15 cellular contexts compared by ENCODE assay signal in the genomic region with DNA sequence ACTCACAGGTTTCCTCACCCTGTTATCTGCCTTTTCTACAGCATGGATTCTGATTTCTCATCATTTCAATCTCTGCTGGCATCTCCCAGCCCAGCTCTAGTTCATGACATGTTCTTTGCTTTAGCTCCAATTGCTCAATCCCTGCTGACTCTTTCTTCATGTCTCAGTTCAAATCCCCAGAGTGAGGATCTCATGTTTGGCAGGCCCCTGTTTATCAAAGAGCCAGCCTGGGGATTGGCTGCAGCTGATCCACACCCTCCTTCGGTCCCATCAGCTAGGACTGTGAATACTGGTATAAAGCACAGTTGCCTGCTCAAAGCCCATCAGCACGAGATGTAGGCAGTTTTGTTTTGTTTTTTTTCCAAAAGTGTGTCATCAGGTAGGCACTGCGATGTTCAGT. TPM values are rescaled to one million over a fixed set of nuclear protein-coding genes. Genes with fewer than 3 reads are reported as not detected.
DNase-seq lines count a peak whose midpoint lies in the region; ATAC-seq and TF ChIP-seq lines count a peak whose summit lies in the region.
"Had no signal": no experiment of that assay in that cellular context is flagged by ENCODE, and none has a peak within 500 bp of the region (broad histone marks: within the 10 kb centered on the region; RNA-seq: fewer than 3 reads in every experiment).

No MANE protein-coding gene starts in this region.

- H3K27me3 ChIP-seq in adrenal gland = no peaks in the 10 kb centered on the region
- H3K27me3 ChIP-seq in gastrocnemius medialis = no peaks in the 10 kb centered on the region
- no peaks in the 10 kb centered on the region for H3K27me3 ChIP-seq in CD8-positive, alpha-beta T cell (ENCODE audit: insufficient read depth, low read length)

- POLR2A ChIA-PET in CD8-positive, alpha-beta T cell (lab: Charles Lee) = no interaction called here

- H3K9me3 ChIP-seq in adrenal gland (replicated peaks in 1 of 3) = no peaks in the 10 kb centered on the region
- no peaks in the 10 kb centered on the region for H3K9me3 ChIP-seq in gastrocnemius medialis
- H3K9me3 ChIP-seq in CD8-positive, alpha-beta T cell (ENCODE audit: low read length) = no peaks in the 10 kb centered on the region
- H3K9me3 ChIP-seq: prostate gland had no signal

- H3K9me3 Mint-ChIP-seq in CD14-positive monocyte = peaks cover 0 to 2% (median 0%) of the 10 kb centered on the region in 7 donors
- H3K9me3 Mint-ChIP-seq in CD8-positive, alpha-beta T cell = no peaks in the 10 kb centered on the region
- no peaks in the 10 kb centered on the region for H3K9me3 Mint-ChIP-seq in stimulated activated memory B cell treated with anti-CD40 and anti-IgM and Interleukin-4, amounts not matched to agents 10 μg/mL and 1 μg/mL and 100 μg/mL, for 72 hours
- H3K9me3 Mint-ChIP-seq: memory B cell had no signal

- intact Hi-C loops in CD14-positive monocyte (cut with micrococcal nuclease) (loop anchor here in 1 of 2 donors (5.0 kb wide), 1 partner anchor 223 kb away; no protein-coding TSS in a partner anchor), adrenal gland (cut with DNase I) (loop anchor here in 1 of 2 donors (5.0 to 10.0 kb wide), 2 partner anchors 60 to 223 kb away; no protein-coding TSS in a partner anchor), left cardiac atrium (cut with DNase I) (loop anchor here in 1 of 2 donors (5.0 kb wide), 1 partner anchor 218 kb away; no protein-coding TSS in a partner anchor), gastrocnemius medialis (cut with DNase I; ENCODE audit: low total_unique reads) (loop anchor here (10.0 kb wide), 1 partner anchor 1830 kb away; the partner anchor contains the start of gene BOD1L1)
- intact Hi-C loops in CD8-positive, alpha-beta T cell (cut with DNase I, micrococcal nuclease) = loop anchor here in 1 of 2 experiments (5.0 kb wide), 1 partner anchor 202 kb away; the partner anchor contains the start of gene FBXL5

- peak overlapping the region; percentile 42 to 87 (median 51) for H3K27ac Mint-ChIP-seq in CD14-positive monocyte
- no peak overlapping the region for H3K27ac Mint-ChIP-seq in CD8-positive, alpha-beta T cell
- H3K27ac Mint-ChIP-seq in stimulated activated memory B cell treated with anti-CD40 and anti-IgM and Interleukin-4, amounts not matched to agents 10 μg/mL and 1 μg/mL and 100 μg/mL, for 72 hours = no peak overlapping the region
- H3K27ac Mint-ChIP-seq: memory B cell had no signal

- H3K4me3 ChIP-seq in adrenal gland = no peak overlapping the region
- H3K4me3 ChIP-seq in gastrocnemius medialis = no peak overlapping the region
- no peak overlapping the region for H3K4me3 ChIP-seq in CD8-positive, alpha-beta T cell (ENCODE audit: low read depth, low read length)
- H3K4me3 ChIP-seq: prostate gland had no signal

- no peak for DNase-seq in CD14-positive monocyte (ENCODE audit: low spot score)
- peak in 6 of 7 donors; percentile 10 to 68 (median 30) for DNase-seq in adrenal gland
- DNase-seq in left cardiac atrium = peak; percentile 34
- DNase-seq in gastrocnemius medialis = peak; percentile 63 to 72
- DNase-seq in central memory CD4-positive, alpha-beta T cell = no peak
- no peak for DNase-seq in CD8-positive, alpha-beta T cell
- no peak for DNase-seq in NCI-H446 treated with DMSO at 0.1 percent for 48 hours (lab: John Stamatoyannopoulos, UW)
- DNase-seq: activated gamma-delta T cell, glutamatergic neuron, NCI-H187 treated with DMSO at 0.1 percent for 48 hours had no signal

- peaks cover 13 to 24% of the 10 kb centered on the region in 2 donors for H3K4me1 ChIP-seq in adrenal gland (replicated peaks in 1 of 2)
- peaks cover 11 to 29% of the 10 kb centered on the region in 2 donors for H3K4me1 ChIP-seq in gastrocnemius medialis
- no peaks in the 10 kb centered on the region for H3K4me1 ChIP-seq in CD8-positive, alpha-beta T cell (ENCODE audit: insufficient read depth, low read length)
- H3K4me1 ChIP-seq: prostate gland had no signal

- no peaks in the 10 kb centered on the region for H3K36me3 Mint-ChIP-seq in CD14-positive monocyte
- H3K36me3 Mint-ChIP-seq in CD8-positive, alpha-beta T cell = no peaks in the 10 kb centered on the region
- no peaks in the 10 kb centered on the region for H3K36me3 Mint-ChIP-seq in stimulated activated memory B cell treated with anti-CD40 and anti-IgM and Interleukin-4, amounts not matched to agents 10 μg/mL and 1 μg/mL and 100 μg/mL, for 72 hours
- H3K36me3 Mint-ChIP-seq: memory B cell had no signal

- TF ChIP-seq CTCF in CD14-positive monocyte (IDR thresholded peaks at IDR 0.05) = no peak
- TF ChIP-seq CTCF in adrenal gland (IDR thresholded peaks at IDR 0.05) = no peak
- TF ChIP-seq CTCF in gastrocnemius medialis (IDR thresholded peaks at IDR 0.05 in 4 of 5, conservative IDR thresholded peaks at IDR 0.05 in 1 of 5) = no peak
- no peak for TF ChIP-seq CTCF in CD8-positive, alpha-beta T cell (IDR thresholded peaks at IDR 0.05)

- H3K36me3 ChIP-seq in adrenal gland (replicated peaks in 1 of 2) = no peaks in the 10 kb centered on the region
- no peaks in the 10 kb centered on the region for H3K36me3 ChIP-seq in gastrocnemius medialis
- H3K36me3 ChIP-seq in CD8-positive, alpha-beta T cell (ENCODE audit: insufficient read depth, low read length) = no peaks in the 10 kb centered on the region
- H3K36me3 ChIP-seq: prostate gland had no signal

- CTCF ChIA-PET in CD8-positive, alpha-beta T cell (lab: Charles Lee) = interaction anchor here (1.0 to 8.6 kb wide), 5 partner anchors 15 to 220 kb away, joined by 3 to 179 read pairs (median 30); partner anchors contain the start of gene CC2D2A

- peaks cover 62% of the 10 kb centered on the region for H3K4me1 Mint-ChIP-seq in CD14-positive monocyte
- peaks cover 3% of the 10 kb centered on the region for H3K4me1 Mint-ChIP-seq in CD8-positive, alpha-beta T cell (ENCODE audit: low read depth)
- H3K4me1 Mint-ChIP-seq in stimulated activated memory B cell treated with anti-CD40 and anti-IgM and Interleukin-4, amounts not matched to agents 10 μg/mL and 1 μg/mL and 100 μg/mL, for 72 hours = peaks cover 21% of the 10 kb centered on the region

- H3K4me3 Mint-ChIP-seq in CD14-positive monocyte = no peak overlapping the region
- no peak overlapping the region for H3K4me3 Mint-ChIP-seq in CD8-positive, alpha-beta T cell
- H3K4me3 Mint-ChIP-seq in stimulated activated memory B cell treated with anti-CD40 and anti-IgM and Interleukin-4, amounts not matched to agents 10 μg/mL and 1 μg/mL and 100 μg/mL, for 72 hours = no peak overlapping the region
- H3K4me3 Mint-ChIP-seq: memory B cell had no signal

- no peaks in the 10 kb centered on the region for H3K27me3 Mint-ChIP-seq in CD14-positive monocyte (ENCODE audit: low read depth in 3 of 3)
- no peaks in the 10 kb centered on the region for H3K27me3 Mint-ChIP-seq in CD8-positive, alpha-beta T cell (ENCODE audit: low read depth)
- no peaks in the 10 kb centered on the region for H3K27me3 Mint-ChIP-seq in stimulated activated memory B cell treated with anti-CD40 and anti-IgM and Interleukin-4, amounts not matched to agents 10 μg/mL and 1 μg/mL and 100 μg/mL, for 72 hours

- in situ Hi-C loops in gastrocnemius medialis (cut with MboI; ENCODE audit: low sequenced_read_pairs in 4 of 4) = loop anchor here (5.0 to 25.0 kb wide), 4 partner anchors 218 to 443 kb away; partner anchors contain the start of gene CPEB2 (in 2 of the 4)

- 80 to 90% (median 87%) methylated on average over 3 of the region's 3 CpGs for WGBS in adrenal gland, 4 donors

- peak; percentile 56 to 83 for ATAC-seq in left cardiac atrium
- peak; percentile 73 to 77 for ATAC-seq in gastrocnemius medialis
- ATAC-seq in CD8-positive, alpha-beta T cell = no peak
- ATAC-seq in stimulated activated memory B cell treated with anti-CD40 and anti-IgM and Interleukin-4, amounts not matched to agents 10 μg/mL and 1 μg/mL and 100 μg/mL, for 72 hours = no peak

- no peak for TF ChIP-seq POLR2A in adrenal gland (IDR thresholded peaks at IDR 0.05)
- TF ChIP-seq POLR2A in gastrocnemius medialis (IDR thresholded peaks at IDR 0.05) = peak in 1 of 2 donors; percentile 18

- H3K27ac ChIP-seq in adrenal gland (no peak overlapping the region), gastrocnemius medialis (peak overlapping the region; percentile 24 to 70 (median 64))
- H3K27ac ChIP-seq in CD8-positive, alpha-beta T cell (ENCODE audit: low read depth, low read length) = no peak overlapping the region
- H3K27ac ChIP-seq: C4-2B, prostate gland had no signal

RNA-seq across cellular contexts. Expression of gene CC2D2A, which starts 14.4 kb away (rescaled TPM):
- polyA plus RNA-seq in CD14-positive monocyte = 1 to 10 TPM; 1.9 to 2.5 TPM
- 10 to 100 TPM; 14.4 to 52.3 (median 20.9) TPM for total RNA-seq in adrenal gland
- polyA plus RNA-seq in adrenal gland = 10 to 100 TPM; 15.7 to 35.5 (median 17.5) TPM
- 10 to 100 TPM in 1 of 2 donors, 1 to 10 TPM in 1; 7.0 to 12.9 TPM for total RNA-seq in left cardiac atrium
- 1 to 10 TPM; 1.1 to 4.0 (median 2.9) TPM for total RNA-seq in gastrocnemius medialis
- not detected for total RNA-seq in CD8-positive, alpha-beta T cell

RNA-seq across cellular contexts. Expression of gene C1QTNF7, which starts 27.5 kb away (rescaled TPM):
- polyA plus RNA-seq in CD14-positive monocyte (not detected), adrenal gland (1 to 10 TPM in 2 of 3 donors, under 1 TPM in 1; 0.92 to 1.2 (median 1.0) TPM)
- total RNA-seq in adrenal gland (1 to 10 TPM in 4 of 8 donors, under 1 TPM in 4; 0.09 to 2.8 (median 1.3) TPM), left cardiac atrium (1 to 10 TPM; 1.9 to 7.4 TPM), gastrocnemius medialis (10 to 100 TPM in 1 of 4 donors, under 1 TPM in 3; 0.29 to 11.6 (median 0.72) TPM)
- total RNA-seq in CD8-positive, alpha-beta T cell = not detected
- total RNA-seq: H4 had no signal

Comparison
In these comparisons a context has a peak if more than half of its experiments do, and no peak if none do; other contexts are left out.
1. DNase-seq: peak in adrenal gland (6 of 7), left cardiac atrium (single experiment) and gastrocnemius medialis (2 of 2); none in CD14-positive monocyte (single experiment), central memory CD4-positive, alpha-beta T cell (single experiment), CD8-positive, alpha-beta T cell (0 of 7) and NCI-H446 treated with DMSO at 0.1 percent for 48 hours (single experiment).
2. H3K27ac Mint-ChIP-seq: peak in CD14-positive monocyte (7 of 7); none in CD8-positive, alpha-beta T cell (single experiment) and stimulated activated memory B cell treated with anti-CD40 and anti-IgM and Interleukin-4, amounts not matched to agents 10 μg/mL and 1 μg/mL and 100 μg/mL, for 72 hours (single experiment).
3. H3K27ac ChIP-seq: peak in gastrocnemius medialis (4 of 4); none in adrenal gland (0 of 5) and CD8-positive, alpha-beta T cell (single experiment).
4. ATAC-seq: peak in left cardiac atrium (2 of 2) and gastrocnemius medialis (2 of 2); none in CD8-positive, alpha-beta T cell (single experiment) and stimulated activated memory B cell treated with anti-CD40 and anti-IgM and Interleukin-4, amounts not matched to agents 10 μg/mL and 1 μg/mL and 100 μg/mL, for 72 hours (single experiment).